Comparison of ENCODE assay signal across 1 cellular context in the genomic region with DNA sequence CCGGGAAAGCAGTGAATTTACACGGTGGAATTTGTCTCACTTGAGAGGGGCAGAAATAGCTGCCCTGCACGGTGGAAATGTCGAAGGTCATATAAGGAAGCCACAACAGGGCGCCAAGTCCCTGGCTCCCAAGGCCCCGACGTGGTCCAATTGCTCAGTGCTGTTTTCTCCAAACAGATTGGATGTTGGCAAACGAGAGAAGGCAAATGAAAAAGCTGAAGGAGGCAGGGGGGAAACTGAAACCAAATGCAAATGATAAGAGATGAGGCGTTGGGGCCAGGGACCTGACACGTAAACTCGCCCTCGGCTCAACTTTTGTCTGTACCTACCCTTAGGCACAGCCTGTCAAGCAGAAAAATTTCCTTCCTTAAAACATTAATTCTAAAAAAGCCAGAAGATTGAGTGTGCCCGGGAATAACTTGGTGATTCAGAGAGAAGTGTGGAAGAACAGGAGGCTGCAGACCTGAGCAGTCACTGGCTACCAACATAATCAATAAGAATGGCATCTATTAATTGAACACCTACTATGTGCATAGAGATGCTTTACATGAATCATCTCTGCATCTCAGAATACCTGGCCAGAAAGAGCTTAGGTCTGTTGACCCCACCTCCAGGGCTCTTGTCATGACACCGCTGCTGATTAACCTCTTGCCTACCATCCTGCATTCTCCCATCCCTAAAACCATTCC.
TF ChIP-seq lines count a peak whose summit lies in the region.

No MANE protein-coding gene starts in this region.

TF ChIP-seq in SK-N-SH, 30 proteins besides CTCF, POLR2A, EP300 and RAD21 (continued from another document):
- TF ChIP-seq, protein P1, sequence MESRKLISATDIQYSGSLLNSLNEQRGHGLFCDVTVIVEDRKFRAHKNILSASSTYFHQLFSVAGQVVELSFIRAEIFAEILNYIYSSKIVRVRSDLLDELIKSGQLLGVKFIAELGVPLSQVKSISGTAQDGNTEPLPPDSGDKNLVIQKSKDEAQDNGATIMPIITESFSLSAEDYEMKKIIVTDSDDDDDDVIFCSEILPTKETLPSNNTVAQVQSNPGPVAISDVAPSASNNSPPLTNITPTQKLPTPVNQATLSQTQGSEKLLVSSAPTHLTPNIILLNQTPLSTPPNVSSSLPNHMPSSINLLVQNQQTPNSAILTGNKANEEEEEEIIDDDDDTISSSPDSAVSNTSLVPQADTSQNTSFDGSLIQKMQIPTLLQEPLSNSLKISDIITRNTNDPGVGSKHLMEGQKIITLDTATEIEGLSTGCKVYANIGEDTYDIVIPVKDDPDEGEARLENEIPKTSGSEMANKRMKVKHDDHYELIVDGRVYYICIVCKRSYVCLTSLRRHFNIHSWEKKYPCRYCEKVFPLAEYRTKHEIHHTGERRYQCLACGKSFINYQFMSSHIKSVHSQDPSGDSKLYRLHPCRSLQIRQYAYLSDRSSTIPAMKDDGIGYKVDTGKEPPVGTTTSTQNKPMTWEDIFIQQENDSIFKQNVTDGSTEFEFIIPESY (IDR thresholded peaks at IDR 0.05; ENCODE audit: borderline replicate concordance, low read depth), result no peak
- TF ChIP-seq TEAD4 (IDR thresholded peaks at IDR 0.05; ENCODE audit: borderline replicate concordance, insufficient read depth) (no peak), MXI1 (IDR thresholded peaks at IDR 0.05; ENCODE audit: low read depth, low read length) (no peak), EZH2phosphoT487 (IDR thresholded peaks at IDR 0.05; ENCODE audit: borderline replicate concordance, low read depth) (no peak), SIN3A (IDR thresholded peaks at IDR 0.05; ENCODE audit: borderline replicate concordance, low read depth, low read length) (no peak), NRF1 (IDR thresholded peaks at IDR 0.05; ENCODE audit: low read depth, low read length) (no peak), POLR2AphosphoS5 (IDR thresholded peaks at IDR 0.05; ENCODE audit: low read depth, low read length) (no peak)
- TF ChIP-seq, protein P2, sequence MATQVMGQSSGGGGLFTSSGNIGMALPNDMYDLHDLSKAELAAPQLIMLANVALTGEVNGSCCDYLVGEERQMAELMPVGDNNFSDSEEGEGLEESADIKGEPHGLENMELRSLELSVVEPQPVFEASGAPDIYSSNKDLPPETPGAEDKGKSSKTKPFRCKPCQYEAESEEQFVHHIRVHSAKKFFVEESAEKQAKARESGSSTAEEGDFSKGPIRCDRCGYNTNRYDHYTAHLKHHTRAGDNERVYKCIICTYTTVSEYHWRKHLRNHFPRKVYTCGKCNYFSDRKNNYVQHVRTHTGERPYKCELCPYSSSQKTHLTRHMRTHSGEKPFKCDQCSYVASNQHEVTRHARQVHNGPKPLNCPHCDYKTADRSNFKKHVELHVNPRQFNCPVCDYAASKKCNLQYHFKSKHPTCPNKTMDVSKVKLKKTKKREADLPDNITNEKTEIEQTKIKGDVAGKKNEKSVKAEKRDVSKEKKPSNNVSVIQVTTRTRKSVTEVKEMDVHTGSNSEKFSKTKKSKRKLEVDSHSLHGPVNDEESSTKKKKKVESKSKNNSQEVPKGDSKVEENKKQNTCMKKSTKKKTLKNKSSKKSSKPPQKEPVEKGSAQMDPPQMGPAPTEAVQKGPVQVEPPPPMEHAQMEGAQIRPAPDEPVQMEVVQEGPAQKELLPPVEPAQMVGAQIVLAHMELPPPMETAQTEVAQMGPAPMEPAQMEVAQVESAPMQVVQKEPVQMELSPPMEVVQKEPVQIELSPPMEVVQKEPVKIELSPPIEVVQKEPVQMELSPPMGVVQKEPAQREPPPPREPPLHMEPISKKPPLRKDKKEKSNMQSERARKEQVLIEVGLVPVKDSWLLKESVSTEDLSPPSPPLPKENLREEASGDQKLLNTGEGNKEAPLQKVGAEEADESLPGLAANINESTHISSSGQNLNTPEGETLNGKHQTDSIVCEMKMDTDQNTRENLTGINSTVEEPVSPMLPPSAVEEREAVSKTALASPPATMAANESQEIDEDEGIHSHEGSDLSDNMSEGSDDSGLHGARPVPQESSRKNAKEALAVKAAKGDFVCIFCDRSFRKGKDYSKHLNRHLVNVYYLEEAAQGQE (IDR thresholded peaks at IDR 0.05; ENCODE audit: low read depth, low read length), result no peak
- TF ChIP-seq, protein P3, sequence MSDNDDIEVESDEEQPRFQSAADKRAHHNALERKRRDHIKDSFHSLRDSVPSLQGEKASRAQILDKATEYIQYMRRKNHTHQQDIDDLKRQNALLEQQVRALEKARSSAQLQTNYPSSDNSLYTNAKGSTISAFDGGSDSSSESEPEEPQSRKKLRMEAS (IDR thresholded peaks at IDR 0.05; ENCODE audit: low read depth), result no peak
- TF ChIP-seq, protein P4, sequence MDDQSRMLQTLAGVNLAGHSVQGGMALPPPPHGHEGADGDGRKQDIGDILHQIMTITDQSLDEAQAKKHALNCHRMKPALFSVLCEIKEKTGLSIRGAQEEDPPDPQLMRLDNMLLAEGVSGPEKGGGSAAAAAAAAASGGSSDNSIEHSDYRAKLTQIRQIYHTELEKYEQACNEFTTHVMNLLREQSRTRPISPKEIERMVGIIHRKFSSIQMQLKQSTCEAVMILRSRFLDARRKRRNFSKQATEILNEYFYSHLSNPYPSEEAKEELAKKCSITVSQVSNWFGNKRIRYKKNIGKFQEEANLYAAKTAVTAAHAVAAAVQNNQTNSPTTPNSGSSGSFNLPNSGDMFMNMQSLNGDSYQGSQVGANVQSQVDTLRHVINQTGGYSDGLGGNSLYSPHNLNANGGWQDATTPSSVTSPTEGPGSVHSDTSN (IDR thresholded peaks at IDR 0.05), result no peak
- TF ChIP-seq, protein P5, sequence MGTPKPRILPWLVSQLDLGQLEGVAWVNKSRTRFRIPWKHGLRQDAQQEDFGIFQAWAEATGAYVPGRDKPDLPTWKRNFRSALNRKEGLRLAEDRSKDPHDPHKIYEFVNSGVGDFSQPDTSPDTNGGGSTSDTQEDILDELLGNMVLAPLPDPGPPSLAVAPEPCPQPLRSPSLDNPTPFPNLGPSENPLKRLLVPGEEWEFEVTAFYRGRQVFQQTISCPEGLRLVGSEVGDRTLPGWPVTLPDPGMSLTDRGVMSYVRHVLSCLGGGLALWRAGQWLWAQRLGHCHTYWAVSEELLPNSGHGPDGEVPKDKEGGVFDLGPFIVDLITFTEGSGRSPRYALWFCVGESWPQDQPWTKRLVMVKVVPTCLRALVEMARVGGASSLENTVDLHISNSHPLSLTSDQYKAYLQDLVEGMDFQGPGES (IDR thresholded peaks at IDR 0.05; ENCODE audit: low read depth, low read length), result no peak
